ENCODE assay signal across 35 cellular contexts in the genomic region with DNA sequence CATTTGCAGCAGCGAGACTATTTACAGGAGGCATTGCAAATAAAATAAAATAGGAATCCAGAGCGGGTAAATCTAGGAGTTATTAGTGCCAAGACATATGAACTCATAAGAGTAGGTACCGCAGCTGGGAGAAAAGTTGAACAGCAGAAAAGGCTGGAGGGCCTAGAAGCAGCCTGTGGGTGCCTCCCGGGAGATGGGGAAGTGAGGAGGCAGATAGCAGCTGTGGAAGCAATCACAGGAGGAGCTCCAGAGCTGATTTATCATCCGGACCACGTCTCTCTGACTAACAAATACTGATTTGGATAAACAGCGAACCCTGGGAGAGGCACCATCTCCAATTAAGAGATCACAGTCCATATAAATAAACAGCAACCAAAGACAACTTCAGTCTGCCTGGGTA.
"Had no signal": no experiment of that assay in that cellular context is flagged by ENCODE, and none has a peak within 500 bp of the region (broad histone marks: within the 10 kb centered on the region; RNA-seq: fewer than 3 reads in every experiment).

No MANE protein-coding gene starts in this region.

- H3K4me3 ChIP-seq: MG63 had no signal

- DNase-seq: Karpas-422, Kasumi-1, MG63, MM.1S, MV-4-11, NCI-H1048, NCI-H1092, NCI-H1092 treated with DMSO at 0.1 percent for 48 hours, NCI-H1105, NCI-H1105 treated with DMSO at 0.1 percent for 48 hours, NCI-H1417, NCI-H1417 treated with DMSO at 0.1 percent for 48 hours, NCI-H1436, NCI-H1436 treated with DMSO at 0.1 percent for 48 hours, NCI-H146, NCI-H1694, NCI-H1694 treated with DMSO at 0.1 percent for 48 hours, NCI-H187, NCI-H187 treated with DMSO at 0.1 percent for 48 hours, NCI-H1930, NCI-H2029, NCI-H2029 treated with DMSO at 0.1 percent for 48 hours, NCI-H2081, NCI-H2081 treated with DMSO at 0.1 percent for 48 hours, NCI-H2107, NCI-H2171, NCI-H2171 treated with DMSO at 0.1 percent for 48 hours, NCI-H2227 treated with DMSO at 0.1 percent for 48 hours, NCI-H226, NCI-H345, NCI-H446, NCI-H446 treated with DMSO at 0.1 percent for 48 hours, NCI-H510A, NCI-H510A treated with DMSO at 0.1 percent for 48 hours, NCI-H524 had no signal

- H3K36me3 ChIP-seq: MG63 had no signal

- H3K27me3 ChIP-seq: MG63 had no signal
